Comparison of ENCODE assay signal across 27 cellular contexts in the genomic region with DNA sequence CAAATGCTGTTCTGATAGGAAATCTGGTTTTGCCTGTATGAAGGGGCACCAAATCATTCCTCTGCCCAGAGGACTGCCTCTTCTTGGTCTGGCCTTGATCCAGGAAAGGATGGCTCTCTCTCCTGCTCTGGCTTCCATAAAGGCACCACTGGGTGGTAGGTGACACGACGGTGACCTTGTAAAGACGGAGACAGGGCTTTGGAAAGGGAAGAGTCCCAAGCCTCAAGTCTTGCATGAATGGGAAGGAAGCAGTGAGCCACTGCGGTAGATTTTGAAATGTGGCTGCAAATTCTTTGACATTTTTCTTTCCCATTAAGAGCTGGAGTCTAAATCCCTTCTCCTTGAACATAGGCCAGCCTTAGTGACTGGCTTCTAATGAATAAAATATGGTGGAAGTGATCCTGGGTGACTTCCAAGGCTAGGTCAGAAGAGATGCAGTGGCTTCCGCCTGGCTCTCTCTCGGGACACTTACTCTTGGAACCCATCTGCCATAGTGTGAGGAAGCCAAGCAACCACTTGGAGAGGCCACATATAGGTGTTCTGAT.
A peak's percentile ranks its signal among the peaks of the same experiment; 100 is the strongest.
DNase-seq lines count a peak whose midpoint lies in the region; TF ChIP-seq lines count a peak whose summit lies in the region.
"Had no signal": no experiment of that assay in that cellular context is flagged by ENCODE, and none has a peak within 500 bp of the region (broad histone marks: within the 10 kb centered on the region; RNA-seq: fewer than 3 reads in every experiment).

No MANE protein-coding gene starts in this region.

- POLR2A ChIA-PET in OCI-LY7 (lab: Charles Lee) = interaction anchor here (1.8 kb wide), 1 partner anchor 16 kb away, joined by 4 read pairs; no protein-coding TSS in a partner anchor

- no peak overlapping the region for H3K4me2 ChIP-seq in OCI-LY7 (ENCODE audit: low read length)
- H3K4me2 ChIP-seq: KMS-11 had no signal

- H2AFZ ChIP-seq in OCI-LY7 (ENCODE audit: low read length) = peak overlapping the region; percentile 12; the same call in 1 of the 2 replicates

- no peaks in the 10 kb centered on the region for H3K36me3 ChIP-seq in OCI-LY7 (ENCODE audit: insufficient read depth, low read length)
- H3K36me3 ChIP-seq: cardiac muscle cell, colonic mucosa, tibial nerve had no signal

- DNase-seq in AG10803 (ENCODE audit: low read depth) = peak; percentile 82
- peak; percentile 10 for DNase-seq in GM03348 (ENCODE audit: low spot score)
- DNase-seq in OCI-LY7 (ENCODE audit: low spot score) = no peak
- no peak for DNase-seq in Kasumi-1 (lab: John Stamatoyannopoulos, UW)
- DNase-seq in stimulated activated CD4-positive, alpha-beta T cell treated with anti-CD3 and anti-CD28 coated beads, Interleukin-12 subunit alpha, Interleukin-12 subunit beta, amount 100 ng/mL, for 4 hours = no peak
- no peak for DNase-seq in NCI-H748 treated with DMSO at 0.1 percent for 48 hours (lab: John Stamatoyannopoulos, UW)
- DNase-seq: activated CD4-positive, alpha-beta T cell treated with anti-CD3 and anti-CD28 coated beads, Interleukin-2, amount 50 U/mL, for 1 hour; activated naive CD4-positive, alpha-beta T cell treated with anti-CD3 and anti-CD28 coated beads for 36 hours; amniotic stem cell; CD4-positive, alpha-beta T cell; colonic mucosa; effector memory CD4-positive, alpha-beta T cell; HCEC 1CT; head of caudate nucleus; kidney; NCI-H1092; NCI-H1930; NCI-H2227 treated with DMSO at 0.1 percent for 48 hours; NCI-H526 treated with DMSO at 0.1 percent for 48 hours; occipital lobe; stimulated activated naive CD8-positive, alpha-beta T cell treated with anti-CD3 and anti-CD28 coated beads, Interleukin-15, amount 100 ng/mL, for 72 hours; SW 1271; T1000 had no signal

- peaks cover 39% of the 10 kb centered on the region for H3K4me1 Mint-ChIP-seq in nephron

- peaks cover 8% of the 10 kb centered on the region for H3K27me3 Mint-ChIP-seq in nephron (ENCODE audit: low read depth)
- H3K27me3 Mint-ChIP-seq: CD4-positive, alpha-beta T cell; stimulated activated naive CD8-positive, alpha-beta T cell treated with anti-CD3 and anti-CD28 coated beads, Interleukin-15, amount 100 ng/mL, for 72 hours had no signal

- H3K9me2 ChIP-seq in OCI-LY7 (ENCODE audit: insufficient read depth, low read length) = no peaks in the 10 kb centered on the region

- H3K79me2 ChIP-seq in OCI-LY7 (ENCODE audit: insufficient read depth, low read depth, low read length) = no peaks in the 10 kb centered on the region

- no TSS peak for BruUV-seq in OCI-LY7 (replicated peaks; lab: Mats Ljungman, UMichigan)

- H3K27ac ChIP-seq in OCI-LY7 (ENCODE audit: low read depth, low read length, poor library complexity, severe bottlenecking) = no peak overlapping the region
- H3K27ac ChIP-seq: cardiac muscle cell, colonic mucosa, KMS-11, tibial nerve had no signal

- no peaks in the 10 kb centered on the region for H3K36me3 Mint-ChIP-seq in nephron (ENCODE audit: low read depth)

- peak overlapping the region in 2 of 3 experiments; percentile 20 to 41 for H3K27ac Mint-ChIP-seq in nephron
- H3K27ac Mint-ChIP-seq: activated naive CD4-positive, alpha-beta T cell treated with anti-CD3 and anti-CD28 coated beads for 36 hours; CD4-positive, alpha-beta T cell; stimulated activated naive CD8-positive, alpha-beta T cell treated with anti-CD3 and anti-CD28 coated beads, Interleukin-15, amount 100 ng/mL, for 72 hours had no signal

- no peak overlapping the region for H3K4me3 Mint-ChIP-seq in nephron
- H3K4me3 Mint-ChIP-seq: activated naive CD4-positive, alpha-beta T cell treated with anti-CD3 and anti-CD28 coated beads for 36 hours; CD4-positive, alpha-beta T cell; stimulated activated naive CD8-positive, alpha-beta T cell treated with anti-CD3 and anti-CD28 coated beads, Interleukin-15, amount 100 ng/mL, for 72 hours had no signal

- no peak overlapping the region for H3K4me3 ChIP-seq in AG10803 (ENCODE audit: low read length)
- no peak overlapping the region for H3K4me3 ChIP-seq in OCI-LY7 (ENCODE audit: low read depth, low read length, poor library complexity, severe bottlenecking)
- H3K4me3 ChIP-seq: cardiac muscle cell, colonic mucosa, tibial nerve had no signal

- no peak for TF ChIP-seq CTCF in AG10803 (conservative IDR thresholded peaks at IDR 0.05; ENCODE audit: low read length)
- TF ChIP-seq CTCF in OCI-LY7 (conservative IDR thresholded peaks at IDR 0.05; ENCODE audit: low read length) = no peak
- TF ChIP-seq CTCF in nephron (IDR thresholded peaks at IDR 0.05; ENCODE audit: unreplicated experiment in 3 of 3) = no peak

- H3K9me3 ChIP-seq in OCI-LY7 (ENCODE audit: low read length) = no peaks in the 10 kb centered on the region
- H3K9me3 ChIP-seq: colonic mucosa, tibial nerve had no signal

- intact Hi-C loops in OCI-LY7 (cut with micrococcal nuclease; ENCODE audit: unreplicated experiment) = no loop called here

- H4K20me1 ChIP-seq in OCI-LY7 (ENCODE audit: insufficient read depth, low read length) = no peaks in the 10 kb centered on the region

- CTCF ChIA-PET in OCI-LY7 (lab: Charles Lee; ENCODE audit: unreplicated experiment) = no interaction called here

- H3K9me3 Mint-ChIP-seq in nephron = peaks cover 12% of the 10 kb centered on the region
- H3K9me3 Mint-ChIP-seq: activated naive CD4-positive, alpha-beta T cell treated with anti-CD3 and anti-CD28 coated beads for 36 hours; CD4-positive, alpha-beta T cell; stimulated activated naive CD8-positive, alpha-beta T cell treated with anti-CD3 and anti-CD28 coated beads, Interleukin-15, amount 100 ng/mL, for 72 hours had no signal

- peaks cover 19% of the 10 kb centered on the region for H3K4me1 ChIP-seq in OCI-LY7 (ENCODE audit: insufficient read depth, low read length, poor library complexity, severe bottlenecking)
- H3K4me1 ChIP-seq: colonic mucosa had no signal

Comparison
In these comparisons a context has a peak if more than half of its experiments do, and no peak if none do; other contexts are left out.
1. DNase-seq: peak in AG10803 (single experiment) and GM03348 (single experiment); none in OCI-LY7 (single experiment), Kasumi-1 (0 of 2), stimulated activated CD4-positive, alpha-beta T cell treated with anti-CD3 and anti-CD28 coated beads, Interleukin-12 subunit alpha, Interleukin-12 subunit beta, amount 100 ng/mL, for 4 hours (single experiment) and NCI-H748 treated with DMSO at 0.1 percent for 48 hours (single experiment).